Comparison of ENCODE assay signal across 12 cellular contexts in genomic region chr3:125035217-125035616, GRCh38. TPM values are rescaled to one million over a fixed set of nuclear protein-coding genes. Genes with fewer than 3 reads are reported as not detected.
A peak's percentile ranks its signal among the peaks of the same experiment; 100 is the strongest.
DNase-seq lines count a peak whose midpoint lies in the region; ATAC-seq and TF ChIP-seq lines count a peak whose summit lies in the region.
"Had no signal": no experiment of that assay in that cellular context is flagged by ENCODE, and none has a peak within 500 bp of the region (broad histone marks: within the 10 kb centered on the region; RNA-seq: fewer than 3 reads in every experiment).

No MANE protein-coding gene starts in this region.

- H3K9me3 ChIP-seq in uterus (peaks cover 0 to 3% of the 10 kb centered on the region in 2 donors), sigmoid colon (peaks cover 0 to 5% (median 0%) of the 10 kb centered on the region in 4 donors)

- H3K9me3 Mint-ChIP-seq in activated CD8-positive, alpha-beta T cell treated with anti-CD3 and anti-CD28 coated beads for 36 hours = peaks cover 12% of the 10 kb centered on the region

- H3K4me1 Mint-ChIP-seq in activated CD8-positive, alpha-beta T cell treated with anti-CD3 and anti-CD28 coated beads for 36 hours (ENCODE audit: low read depth) = peaks cover 43% of the 10 kb centered on the region

- ATAC-seq in GM18873 (IDR thresholded peaks at IDR 0.05; ENCODE audit: low FRiP score, unreplicated experiment) (peak; percentile 42), HG02678 (IDR thresholded peaks at IDR 0.05; ENCODE audit: unreplicated experiment) (peak; percentile 69), HG03457 (IDR thresholded peaks at IDR 0.05; ENCODE audit: unreplicated experiment) (no peak)
- peak; percentile 85 for ATAC-seq in activated CD8-positive, alpha-beta T cell treated with anti-CD3 and anti-CD28 coated beads for 36 hours

- WGBS in sigmoid colon, 2 donors = 79 to 93% methylated on average over 5 of the region's 5 CpGs

- TF ChIP-seq POLR2A in uterus (IDR thresholded peaks at IDR 0.05) = no peak
- TF ChIP-seq POLR2A in sigmoid colon (IDR thresholded peaks at IDR 0.05) = no peak

- H3K4me3 Mint-ChIP-seq in activated CD8-positive, alpha-beta T cell treated with anti-CD3 and anti-CD28 coated beads for 36 hours = no peak overlapping the region

- CTCF ChIA-PET in activated CD8-positive, alpha-beta T cell treated with anti-CD3 and anti-CD28 coated beads for 36 hours (lab: Charles Lee) = interaction anchor here (1.4 to 2.4 kb wide), 2 partner anchors 12 to 17 kb away, joined by 3 to 7 read pairs; no protein-coding TSS in a partner anchor

- H3K27ac ChIP-seq in uterus = no peak overlapping the region
- H3K27ac ChIP-seq in substantia nigra (ENCODE audit: low read depth, low read length, poor library complexity, severe bottlenecking) = no peak overlapping the region
- no peak overlapping the region for H3K27ac ChIP-seq in sigmoid colon

- H3K36me3 ChIP-seq in uterus = no peaks in the 10 kb centered on the region
- H3K36me3 ChIP-seq in sigmoid colon = no peaks in the 10 kb centered on the region

- H3K36me3 Mint-ChIP-seq in activated CD8-positive, alpha-beta T cell treated with anti-CD3 and anti-CD28 coated beads for 36 hours (ENCODE audit: low read depth) = peaks cover 17% of the 10 kb centered on the region

- no peaks in the 10 kb centered on the region for H3K27me3 ChIP-seq in uterus
- H3K27me3 ChIP-seq in sigmoid colon = no peaks in the 10 kb centered on the region

- H3K4me1 ChIP-seq in uterus (no peaks in the 10 kb centered on the region), sigmoid colon (peaks cover 0 to 43% (median 34%) of the 10 kb centered on the region in 4 donors)

- intact Hi-C loops in activated CD8-positive, alpha-beta T cell treated with anti-CD3 and anti-CD28 coated beads for 36 hours (cut with micrococcal nuclease) = no loop called here
- intact Hi-C loops in uterus (cut with DNase I; ENCODE audit: low total_unique reads) (no loop called here), sigmoid colon (cut with DNase I) (no loop called here)

- POLR2A ChIA-PET in activated CD8-positive, alpha-beta T cell treated with anti-CD3 and anti-CD28 coated beads for 36 hours (lab: Charles Lee) = interaction anchor here (1.0 to 1.6 kb wide), 3 partner anchors 10 to 340 kb away, joined by 3 to 4 read pairs (median 3); partner anchors contain the start of gene ZNF148

- H3K27ac Mint-ChIP-seq in activated CD8-positive, alpha-beta T cell treated with anti-CD3 and anti-CD28 coated beads for 36 hours = peak overlapping the region; percentile 7

- H3K27me3 Mint-ChIP-seq in activated CD8-positive, alpha-beta T cell treated with anti-CD3 and anti-CD28 coated beads for 36 hours = no peaks in the 10 kb centered on the region

- no peak for TF ChIP-seq CTCF in GM10266 (IDR thresholded peaks at IDR 0.05; ENCODE audit: control insufficient read depth, insufficient read depth, low read depth, missing control alignments)
- no peak for TF ChIP-seq CTCF in activated CD8-positive, alpha-beta T cell treated with anti-CD3 and anti-CD28 coated beads for 36 hours (IDR thresholded peaks at IDR 0.05)
- no peak for TF ChIP-seq CTCF in uterus (IDR thresholded peaks at IDR 0.05)
- no peak for TF ChIP-seq CTCF in sigmoid colon (IDR thresholded peaks at IDR 0.05)

- DNase-seq in GM10266 (ENCODE audit: extremely low spot score) = peak; percentile 63
- DNase-seq in activated CD8-positive, alpha-beta T cell treated with anti-CD3 and anti-CD28 coated beads for 36 hours = no peak
- no peak for DNase-seq in uterus
- DNase-seq in substantia nigra (lab: John Stamatoyannopoulos, UW) = no peak
- no peak for DNase-seq in sigmoid colon
- DNase-seq: DND-41, erythroblast, midbrain, T1000 had no signal

- H3K4me3 ChIP-seq in uterus (no peak overlapping the region), sigmoid colon (no peak overlapping the region)

- no peak for TF ChIP-seq EP300 in sigmoid colon (IDR thresholded peaks at IDR 0.05)

RNA-seq across cellular contexts. Expression of gene HEG1, which starts 20.6 kb away (rescaled TPM):
- 10 to 100 TPM; 24.5 to 25.8 TPM for total RNA-seq in activated CD8-positive, alpha-beta T cell treated with anti-CD3 and anti-CD28 coated beads for 36 hours
- total RNA-seq in uterus = 10 to 100 TPM; 64.8 to 97.0 (median 71.7) TPM
- total RNA-seq in sigmoid colon = 10 to 100 TPM; 24.5 to 61.6 (median 41.5) TPM
- 1 to 10 TPM in 2 of 3 donors, under 1 TPM in 1; 0.92 to 9.7 (median 1.8) TPM for polyA plus RNA-seq in sigmoid colon
